Comparison of ENCODE assay signal across 8 cellular contexts in the genomic region with DNA sequence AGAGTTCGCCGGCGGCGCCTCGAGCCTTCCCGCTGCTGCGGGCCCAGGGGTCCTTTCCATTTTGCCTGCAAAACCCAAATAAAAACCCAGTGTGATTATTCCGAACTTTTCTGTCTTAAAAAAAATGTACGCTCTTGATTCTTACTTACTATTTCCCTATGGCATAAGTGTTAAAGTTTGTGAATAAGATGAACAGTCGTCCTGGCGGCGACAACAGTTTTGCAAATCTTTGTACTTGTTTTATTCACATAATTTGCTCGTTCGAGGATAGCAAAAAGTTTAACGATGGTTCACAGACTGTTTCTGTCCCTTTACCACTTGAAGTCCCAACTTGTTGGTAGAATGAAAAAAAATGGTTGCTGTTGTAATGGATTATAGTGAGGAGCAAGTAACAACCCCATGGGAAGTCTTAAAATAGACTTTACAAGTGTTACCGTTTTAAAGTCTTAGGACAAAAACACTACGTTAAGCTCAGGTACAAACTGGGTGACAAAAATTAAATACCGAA. TPM values are rescaled to one million over a fixed set of nuclear protein-coding genes. Genes with fewer than 3 reads are reported as not detected.
A peak's percentile ranks its signal among the peaks of the same experiment; 100 is the strongest.
DNase-seq lines count a peak whose midpoint lies in the region; ATAC-seq and TF ChIP-seq lines count a peak whose summit lies in the region.

No MANE protein-coding gene starts in this region.

- H3K27me3 ChIP-seq in MM.1S (replicated peaks; ENCODE audit: insufficient read depth, low read length) (no peaks in the 10 kb centered on the region), aorta (ENCODE audit: control insufficient read depth in 1 of 2, insufficient read depth in 2 of 2, low read length in 1 of 2) (no peaks in the 10 kb centered on the region)

- H3K4me1 Mint-ChIP-seq in MCF 10A (ENCODE audit: insufficient read depth, unreplicated experiment) = peaks cover 11% of the 10 kb centered on the region
- peaks cover 25% of the 10 kb centered on the region for H3K4me1 Mint-ChIP-seq in memory B cell

- intact Hi-C loops in MCF 10A (cut with micrococcal nuclease) (no loop called here), aorta (cut with DNase I) (no loop called here)

- H3K27me3 Mint-ChIP-seq in MCF 10A (ENCODE audit: insufficient read depth, unreplicated experiment) = no peaks in the 10 kb centered on the region
- H3K27me3 Mint-ChIP-seq in memory B cell = no peaks in the 10 kb centered on the region

- no peaks in the 10 kb centered on the region for H3K9me3 Mint-ChIP-seq in MCF 10A (ENCODE audit: unreplicated experiment)
- no peaks in the 10 kb centered on the region for H3K9me3 Mint-ChIP-seq in memory B cell

- 0 out of 2 replicates have a peak, but pooled peaks have one; percentile 6 for TF ChIP-seq CTCF in MM.1S (IDR thresholded peaks at IDR 0.05; ENCODE audit: low read length)
- TF ChIP-seq CTCF in MCF 10A (IDR thresholded peaks at IDR 0.05; ENCODE audit: unreplicated experiment) = no peak

- H2AFZ ChIP-seq in MM.1S (ENCODE audit: low read length) = peak overlapping the region; percentile 66

- no peaks in the 10 kb centered on the region for H4K20me1 ChIP-seq in MM.1S (ENCODE audit: insufficient read depth, low read length)

- peak overlapping the region; percentile 98 for H3K27ac Mint-ChIP-seq in MCF 10A (ENCODE audit: low read depth, unreplicated experiment)
- peak overlapping the region; percentile 99 for H3K27ac Mint-ChIP-seq in memory B cell

- ATAC-seq in memory B cell (ENCODE audit: low read depth) = no peak
- ATAC-seq in aorta (ENCODE audit: low FRiP score) = no peak

- H3K9me3 ChIP-seq in MM.1S (replicated peaks; ENCODE audit: insufficient read depth, low read length) = no peaks in the 10 kb centered on the region
- H3K9me3 ChIP-seq in aorta (ENCODE audit: control insufficient read depth, low read length) = no peaks in the 10 kb centered on the region

- peak overlapping the region; percentile 88 for H3K4me3 Mint-ChIP-seq in MCF 10A (ENCODE audit: unreplicated experiment)
- peak overlapping the region; percentile 95 for H3K4me3 Mint-ChIP-seq in memory B cell

- DNase-seq in DMS114 treated with DMSO at 0.1 percent for 48 hours (lab: John Stamatoyannopoulos, UW; ENCODE audit: unreplicated experiment) = peak; percentile 7
- peak; percentile 29 for DNase-seq in MM.1S
- DNase-seq in MCF 10A (ENCODE audit: unreplicated experiment) = peak; percentile 5
- no peak for DNase-seq in memory B cell (ENCODE audit: low spot score in 2 of 2)
- no peak for DNase-seq in aorta
- DNase-seq in NCI-H345 treated with DMSO at 0.1 percent for 48 hours (lab: John Stamatoyannopoulos, UW; ENCODE audit: unreplicated experiment) = no peak
- DNase-seq in hepatic stellate cell (ENCODE audit: low spot score) = no peak
- no peak for DNase-seq in amniotic stem cell (lab: John Stamatoyannopoulos, UW)

- peaks cover 17% of the 10 kb centered on the region for H3K36me3 ChIP-seq in MM.1S (replicated peaks; ENCODE audit: insufficient read depth, low read length)
- no peaks in the 10 kb centered on the region for H3K36me3 ChIP-seq in aorta (ENCODE audit: control insufficient read depth in 1 of 2, insufficient read depth in 2 of 2, low read length in 1 of 2)

- H3K4me1 ChIP-seq in MM.1S (ENCODE audit: low read length) = peaks cover 15% of the 10 kb centered on the region
- H3K4me1 ChIP-seq in aorta (ENCODE audit: control insufficient read depth in 1 of 2, insufficient read depth in 2 of 2, low read length in 2 of 2) = no peaks in the 10 kb centered on the region

- H3K4me2 ChIP-seq in MM.1S (ENCODE audit: low read depth, low read length) = peak overlapping the region; percentile 88

- BruUV-seq in MCF 10A (replicated peaks; lab: Mats Ljungman, UMichigan) = TSS peak; percentile 51

- H3K9ac ChIP-seq in MM.1S (ENCODE audit: low read length) = peak overlapping the region; percentile 93

- CTCF ChIA-PET in MCF 10A (lab: Yijun Ruan, JAX) = interaction anchor here (0.9 to 3.1 kb wide), 3 partner anchors 11 to 68 kb away, joined by 3 to 13 read pairs (median 4); no protein-coding TSS in a partner anchor

- POLR2A ChIA-PET in MCF 10A (lab: Yijun Ruan, JAX) = interaction anchor here (0.9 to 2.1 kb wide), 3 partner anchors 9 to 407 kb away, joined by 3 to 13 read pairs (median 3); no protein-coding TSS in a partner anchor

- peaks cover 5% of the 10 kb centered on the region; the same call in 1 of the 2 replicates for H3F3A ChIP-seq in MM.1S (ENCODE audit: insufficient read depth, low read length)

- H3K9me2 ChIP-seq in MM.1S (replicated peaks; ENCODE audit: insufficient read depth, low read length) = no peaks in the 10 kb centered on the region

- H3K79me2 ChIP-seq in MM.1S (ENCODE audit: low read length) = peaks cover 62% of the 10 kb centered on the region

- H3K4me3 ChIP-seq in MM.1S (ENCODE audit: low read length) = peak overlapping the region; percentile 92
- H3K4me3 ChIP-seq in aorta (ENCODE audit: low read length in 2 of 2) = peak overlapping the region; percentile 71 to 100

- peak overlapping the region; percentile 87 for H3K27ac ChIP-seq in MM.1S (ENCODE audit: low read length)
- peak overlapping the region; percentile 43 to 99 for H3K27ac ChIP-seq in aorta (ENCODE audit: low read depth in 1 of 2, low read length in 2 of 2)

- H3K36me3 Mint-ChIP-seq in MCF 10A (ENCODE audit: insufficient read depth, unreplicated experiment) (peaks cover 28% of the 10 kb centered on the region), memory B cell (peaks cover 6% of the 10 kb centered on the region)

- WGBS in aorta, 2 donors = 2% methylated on average over 18 of the region's 18 CpGs

RNA-seq across cellular contexts. Expression of gene LSM8, which starts 0.5 kb away (rescaled TPM):
- total RNA-seq in MCF 10A (2022) (48.2 and 56.5 TPM in 2 replicates), aorta (10 to 100 TPM; 26.9 to 31.3 TPM)
- polyA plus RNA-seq in aorta = 10 to 100 TPM; 25.9 to 29.9 TPM

RNA-seq across cellular contexts. Expression of gene ANKRD7, which starts 40.1 kb away (rescaled TPM):
- total RNA-seq in MCF 10A (2022) (not detected in 2 replicates), aorta (under 1 TPM in 1 of 2 donors, not detected in 1; 0.65 TPM)
- polyA plus RNA-seq in aorta = 1 to 10 TPM in 1 of 2 donors, not detected in 1; 6.3 TPM

Comparison
In these comparisons a context has a peak if more than half of its experiments do, and no peak if none do; other contexts are left out.
1. DNase-seq: peak in DMS114 treated with DMSO at 0.1 percent for 48 hours (single experiment), MM.1S (single experiment) and MCF 10A (single experiment); none in memory B cell (0 of 2), aorta (0 of 2), NCI-H345 treated with DMSO at 0.1 percent for 48 hours (single experiment), hepatic stellate cell (single experiment) and amniotic stem cell (single experiment).